ENCODE assay signal across 13 cellular contexts in genomic region chr3:123096701-123097100, GRCh38. TPM values are rescaled to one million over a fixed set of nuclear protein-coding genes. Genes with fewer than 3 reads are reported as not detected.
A peak's percentile ranks its signal among the peaks of the same experiment; 100 is the strongest.
DNase-seq lines count a peak whose midpoint lies in the region; ATAC-seq and TF ChIP-seq lines count a peak whose summit lies in the region.
"Had no signal": no experiment of that assay in that cellular context is flagged by ENCODE, and none has a peak within 500 bp of the region (broad histone marks: within the 10 kb centered on the region; RNA-seq: fewer than 3 reads in every experiment).

No MANE protein-coding gene starts in this region.

- 46 to 47% methylated on average over 11 of the region's 11 CpGs for WGBS in GM23248 (ENCODE audit: low coverage in 1 of 2, low lambda C conversion rate in 2 of 2, missing lambda C conversion rate in 2 of 2), 2 experiments
- 16 to 18% methylated on average over 10 to 11 of the region's 11 CpGs for WGBS in body of pancreas, 2 donors

- H3K4me2 ChIP-seq in GM23248 (ENCODE audit: unreplicated experiment), result no peak overlapping the region

- H4K20me1 ChIP-seq in GM23248 (ENCODE audit: insufficient read depth), result peaks cover 5% of the 10 kb centered on the region; the same call in 1 of the 2 replicates

- no peaks in the 10 kb centered on the region for H3K27me3 ChIP-seq in GM23248 (replicated peaks; ENCODE audit: insufficient read depth)
- H3K27me3 ChIP-seq in body of pancreas, result no peaks in the 10 kb centered on the region

- peaks cover 87% of the 10 kb centered on the region for H3K79me2 ChIP-seq in GM23248 (ENCODE audit: insufficient read depth)

- in situ Hi-C loops in GM23248 (cut with MboI), result no loop called here

- H3K27ac ChIP-seq in GM23248 (no peak overlapping the region), body of pancreas (peak overlapping the region in 2 of 4 donors; percentile 37 to 47)
- H3K27ac ChIP-seq: HL-60 had no signal

- H3K9me2 ChIP-seq in GM23248 (ENCODE audit: insufficient read depth), result no peaks in the 10 kb centered on the region

- H3K4me3 ChIP-seq in GM23248 (no peak overlapping the region), body of pancreas (no peak overlapping the region), skeletal muscle cell (ENCODE audit: low read depth, low read length) (no peak overlapping the region)

- ATAC-seq in body of pancreas, result peak; percentile 52
- ATAC-seq in GM21717 (IDR thresholded peaks at IDR 0.05; ENCODE audit: unreplicated experiment), result no peak
- no peak for ATAC-seq in HG02642 (IDR thresholded peaks at IDR 0.05; ENCODE audit: poor library complexity, unreplicated experiment)
- ATAC-seq: stimulated activated naive CD8-positive, alpha-beta T cell treated with anti-CD3 and anti-CD28 coated beads, Interleukin-15, amount 100 ng/mL, for 72 hours had no signal

- no peaks in the 10 kb centered on the region; the same call in 1 of the 2 replicates for H3F3A ChIP-seq in GM23248 (ENCODE audit: insufficient read depth)

- no peak for TF ChIP-seq CTCF in body of pancreas (IDR thresholded peaks at IDR 0.05)

- H2AFZ ChIP-seq in GM23248, result no peak overlapping the region

- H3K4me1 ChIP-seq in GM23248 (ENCODE audit: insufficient read depth) (peaks cover 12% of the 10 kb centered on the region), body of pancreas (peaks cover 41% of the 10 kb centered on the region)

- peak; percentile 36 for DNase-seq in GM23248
- peak; percentile 42 to 74 (median 64) for DNase-seq in body of pancreas
- DNase-seq in hepatic stellate cell (ENCODE audit: low spot score), result peak; percentile 45
- DNase-seq in skeletal muscle cell (ENCODE audit: low read depth), result peak; percentile 39
- DNase-seq in activated CD4-positive, alpha-beta T cell treated with anti-CD3 and anti-CD28 coated beads, Interleukin-2, amount 50 U/mL, for 48 hours, result no peak
- no peak for DNase-seq in activated CD4-positive, alpha-beta T cell treated with anti-CD3 and anti-CD28 coated beads, Interleukin-2, amount 50 U/mL, for 1 hour
- DNase-seq: DND-41; NCI-H1436 treated with DMSO at 0.1 percent for 48 hours; SHP77 treated with DMSO at 0.1 percent for 48 hours; stimulated activated naive CD8-positive, alpha-beta T cell treated with anti-CD3 and anti-CD28 coated beads, Interleukin-15, amount 100 ng/mL, for 72 hours had no signal

- no peak for TF ChIP-seq POLR2A in body of pancreas (IDR thresholded peaks at IDR 0.05)

- intact Hi-C loops in body of pancreas (cut with DNase I), result no loop called here

- H3K9ac ChIP-seq in GM23248, result no peak overlapping the region

- no peaks in the 10 kb centered on the region for H3K9me3 ChIP-seq in GM23248 (ENCODE audit: low read depth)
- H3K9me3 ChIP-seq in body of pancreas, result no peaks in the 10 kb centered on the region

- H3K36me3 ChIP-seq in GM23248 (ENCODE audit: low read depth) (peaks cover 8% of the 10 kb centered on the region; the same call in 1 of the 2 replicates), body of pancreas (replicated peaks in 1 of 2; ENCODE audit: insufficient read depth in 1 of 2, low read depth in 2 of 2) (peaks cover 0 to 3% of the 10 kb centered on the region in 2 donors)

RNA-seq across cellular contexts. Expression of gene PDIA5, which starts 29.9 kb away (rescaled TPM):
- total RNA-seq in GM23248 (2014; rRNA removed; shearing (Covaris generic)), result 39.5 and 49.1 TPM in 2 replicates
- 57.3 and 60.2 TPM in 2 replicates for polyA plus RNA-seq in GM23248 (2016; fragmentation: Nextera tagmentation; extraction: Ambion mirVana)
- 10 to 100 TPM; 28.8 to 73.2 TPM for total RNA-seq in body of pancreas

Comparison
In these comparisons a context has a peak if more than half of its experiments do, and no peak if none do; other contexts are left out.
1. DNase-seq: peak in GM23248 (single experiment), body of pancreas (4 of 4), hepatic stellate cell (single experiment) and skeletal muscle cell (single experiment); none in activated CD4-positive, alpha-beta T cell treated with anti-CD3 and anti-CD28 coated beads, Interleukin-2, amount 50 U/mL, for 48 hours (0 of 2) and activated CD4-positive, alpha-beta T cell treated with anti-CD3 and anti-CD28 coated beads, Interleukin-2, amount 50 U/mL, for 1 hour (single experiment).